In the genomic region with DNA sequence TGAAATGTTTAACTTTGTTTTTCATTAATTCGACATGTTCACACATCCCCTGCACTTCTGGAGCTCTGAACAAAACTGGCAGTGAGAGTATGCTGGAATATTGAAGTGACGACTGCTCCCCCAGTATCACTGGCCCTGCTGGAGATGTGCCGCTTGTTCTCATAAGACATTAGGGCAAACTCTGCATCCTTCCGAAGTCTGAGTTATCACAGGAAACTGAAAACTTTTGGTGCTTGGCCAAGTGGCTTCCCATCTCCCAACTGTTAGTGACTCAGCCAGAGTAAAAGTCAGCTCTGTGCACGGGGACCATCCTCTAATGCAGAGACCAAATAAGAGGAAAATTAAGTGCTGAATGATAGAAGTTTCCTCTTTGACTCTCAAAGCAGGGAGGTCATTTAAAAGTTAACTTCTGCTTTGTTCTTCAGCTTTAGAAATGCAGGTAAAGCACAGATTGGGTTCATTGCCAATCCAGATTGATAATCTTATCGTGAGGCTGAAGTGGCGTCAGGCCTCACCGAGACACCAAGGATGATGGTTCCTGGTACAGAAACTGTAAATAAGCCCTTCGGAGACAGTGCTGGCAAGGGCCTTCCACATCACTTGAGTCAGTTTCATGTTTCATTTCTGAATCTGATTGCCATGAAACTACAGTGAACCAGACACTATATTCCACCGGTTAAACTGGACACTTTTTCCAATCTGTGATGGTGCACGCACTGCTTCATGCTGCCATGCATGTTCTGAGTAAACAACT, we compare ENCODE assay signal across 11 cellular contexts.
DNase-seq lines count a peak whose midpoint lies in the region; ATAC-seq and TF ChIP-seq lines count a peak whose summit lies in the region.
"Had no signal": no experiment of that assay in that cellular context is flagged by ENCODE, and none has a peak within 500 bp of the region (broad histone marks: within the 10 kb centered on the region; RNA-seq: fewer than 3 reads in every experiment).

No MANE protein-coding gene starts in this region.

- H3K36me3 ChIP-seq in gastroesophageal sphincter = no peaks in the 10 kb centered on the region

- DNase-seq in G401 (ENCODE audit: low spot score) (peak; percentile 29), skeletal muscle cell (ENCODE audit: low read depth) (peak; percentile 71), SW480 (ENCODE audit: low spot score) (no peak)
- no peak for DNase-seq in stimulated activated naive CD8-positive, alpha-beta T cell treated with anti-CD3 and anti-CD28 coated beads, Interleukin-15, Interleukin-2, amounts not matched to agents 100 U/mL and 50 U/mL, for 24 hours
- DNase-seq: activated naive CD8-positive, alpha-beta T cell treated with anti-CD3 and anti-CD28 coated beads for 36 hours; NCI-H345 had no signal

- H3K4me1 ChIP-seq in gastroesophageal sphincter = peaks cover 3 to 16% (median 4%) of the 10 kb centered on the region in 3 donors

- in situ Hi-C loops in G401 (cut with HindIII; ENCODE audit: low sequenced_read_pairs) = no loop called here

- 22 to 29% methylated on average over 7 to 8 of the region's 11 CpGs for WGBS in gastroesophageal sphincter (ENCODE audit: low coverage in 1 of 2), 2 donors

- H3K27ac ChIP-seq in gastroesophageal sphincter = no peak overlapping the region

- H3K9me3 ChIP-seq in gastroesophageal sphincter = no peaks in the 10 kb centered on the region

- peak; percentile 94 for ATAC-seq in SK-N-SH treated with all-trans-retinoic acid at 6 μM for 48 hours
- ATAC-seq in gastroesophageal sphincter = peak; percentile 25
- no peak for ATAC-seq in GM19023 (IDR thresholded peaks at IDR 0.05; ENCODE audit: unreplicated experiment)
- no peak for ATAC-seq in HG02763 (IDR thresholded peaks at IDR 0.05; ENCODE audit: unreplicated experiment)
- ATAC-seq in stimulated activated naive CD8-positive, alpha-beta T cell treated with anti-CD3 and anti-CD28 coated beads, Interleukin-15, Interleukin-2, amounts not matched to agents 100 U/mL and 50 U/mL, for 24 hours = no peak
- ATAC-seq: WTC11 had no signal

- no peak for TF ChIP-seq EP300 in gastroesophageal sphincter (IDR thresholded peaks at IDR 0.05)

- H3K4me3 ChIP-seq in gastroesophageal sphincter (no peak overlapping the region), skeletal muscle cell (ENCODE audit: low read depth, low read length) (no peak overlapping the region)

- peak in 1 of 4 experiments; percentile 6 for TF ChIP-seq CTCF in gastroesophageal sphincter (IDR thresholded peaks at IDR 0.05)

- no peaks in the 10 kb centered on the region for H3K27me3 ChIP-seq in gastroesophageal sphincter

- TF ChIP-seq POLR2A in gastroesophageal sphincter (IDR thresholded peaks at IDR 0.05) = no peak

TF ChIP-seq in SK-N-SH treated with all-trans-retinoic acid at 6 μM for 48 hours, 23 proteins besides CTCF, POLR2A, EP300 and RAD21:
- TF ChIP-seq, protein P1, sequence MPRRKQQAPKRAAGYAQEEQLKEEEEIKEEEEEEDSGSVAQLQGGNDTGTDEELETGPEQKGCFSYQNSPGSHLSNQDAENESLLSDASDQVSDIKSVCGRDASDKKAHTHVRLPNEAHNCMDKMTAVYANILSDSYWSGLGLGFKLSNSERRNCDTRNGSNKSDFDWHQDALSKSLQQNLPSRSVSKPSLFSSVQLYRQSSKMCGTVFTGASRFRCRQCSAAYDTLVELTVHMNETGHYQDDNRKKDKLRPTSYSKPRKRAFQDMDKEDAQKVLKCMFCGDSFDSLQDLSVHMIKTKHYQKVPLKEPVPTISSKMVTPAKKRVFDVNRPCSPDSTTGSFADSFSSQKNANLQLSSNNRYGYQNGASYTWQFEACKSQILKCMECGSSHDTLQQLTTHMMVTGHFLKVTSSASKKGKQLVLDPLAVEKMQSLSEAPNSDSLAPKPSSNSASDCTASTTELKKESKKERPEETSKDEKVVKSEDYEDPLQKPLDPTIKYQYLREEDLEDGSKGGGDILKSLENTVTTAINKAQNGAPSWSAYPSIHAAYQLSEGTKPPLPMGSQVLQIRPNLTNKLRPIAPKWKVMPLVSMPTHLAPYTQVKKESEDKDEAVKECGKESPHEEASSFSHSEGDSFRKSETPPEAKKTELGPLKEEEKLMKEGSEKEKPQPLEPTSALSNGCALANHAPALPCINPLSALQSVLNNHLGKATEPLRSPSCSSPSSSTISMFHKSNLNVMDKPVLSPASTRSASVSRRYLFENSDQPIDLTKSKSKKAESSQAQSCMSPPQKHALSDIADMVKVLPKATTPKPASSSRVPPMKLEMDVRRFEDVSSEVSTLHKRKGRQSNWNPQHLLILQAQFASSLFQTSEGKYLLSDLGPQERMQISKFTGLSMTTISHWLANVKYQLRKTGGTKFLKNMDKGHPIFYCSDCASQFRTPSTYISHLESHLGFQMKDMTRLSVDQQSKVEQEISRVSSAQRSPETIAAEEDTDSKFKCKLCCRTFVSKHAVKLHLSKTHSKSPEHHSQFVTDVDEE (CRISPR knock-in tag; IDR thresholded peaks at IDR 0.05) = no peak
- TF ChIP-seq OSR1 (CRISPR knock-in tag; IDR thresholded peaks at IDR 0.05) = no peak
- TF ChIP-seq ISL1 (CRISPR knock-in tag; IDR thresholded peaks at IDR 0.05) = no peak
- no peak for TF ChIP-seq SNAI2 (CRISPR knock-in tag; IDR thresholded peaks at IDR 0.05)
- TF ChIP-seq, protein P2, sequence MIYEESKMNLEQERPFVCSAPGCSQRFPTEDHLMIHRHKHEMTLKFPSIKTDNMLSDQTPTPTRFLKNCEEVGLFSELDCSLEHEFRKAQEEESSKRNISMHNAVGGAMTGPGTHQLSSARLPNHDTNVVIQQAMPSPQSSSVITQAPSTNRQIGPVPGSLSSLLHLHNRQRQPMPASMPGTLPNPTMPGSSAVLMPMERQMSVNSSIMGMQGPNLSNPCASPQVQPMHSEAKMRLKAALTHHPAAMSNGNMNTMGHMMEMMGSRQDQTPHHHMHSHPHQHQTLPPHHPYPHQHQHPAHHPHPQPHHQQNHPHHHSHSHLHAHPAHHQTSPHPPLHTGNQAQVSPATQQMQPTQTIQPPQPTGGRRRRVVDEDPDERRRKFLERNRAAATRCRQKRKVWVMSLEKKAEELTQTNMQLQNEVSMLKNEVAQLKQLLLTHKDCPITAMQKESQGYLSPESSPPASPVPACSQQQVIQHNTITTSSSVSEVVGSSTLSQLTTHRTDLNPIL (CRISPR knock-in tag; IDR thresholded peaks at IDR 0.05; ENCODE audit: low read depth) = no peak
- no peak for TF ChIP-seq CSDC2 (CRISPR knock-in tag; IDR thresholded peaks at IDR 0.05)
- TF ChIP-seq ZFP3 (CRISPR knock-in tag; IDR thresholded peaks at IDR 0.05) = no peak
- TF ChIP-seq, protein P3, sequence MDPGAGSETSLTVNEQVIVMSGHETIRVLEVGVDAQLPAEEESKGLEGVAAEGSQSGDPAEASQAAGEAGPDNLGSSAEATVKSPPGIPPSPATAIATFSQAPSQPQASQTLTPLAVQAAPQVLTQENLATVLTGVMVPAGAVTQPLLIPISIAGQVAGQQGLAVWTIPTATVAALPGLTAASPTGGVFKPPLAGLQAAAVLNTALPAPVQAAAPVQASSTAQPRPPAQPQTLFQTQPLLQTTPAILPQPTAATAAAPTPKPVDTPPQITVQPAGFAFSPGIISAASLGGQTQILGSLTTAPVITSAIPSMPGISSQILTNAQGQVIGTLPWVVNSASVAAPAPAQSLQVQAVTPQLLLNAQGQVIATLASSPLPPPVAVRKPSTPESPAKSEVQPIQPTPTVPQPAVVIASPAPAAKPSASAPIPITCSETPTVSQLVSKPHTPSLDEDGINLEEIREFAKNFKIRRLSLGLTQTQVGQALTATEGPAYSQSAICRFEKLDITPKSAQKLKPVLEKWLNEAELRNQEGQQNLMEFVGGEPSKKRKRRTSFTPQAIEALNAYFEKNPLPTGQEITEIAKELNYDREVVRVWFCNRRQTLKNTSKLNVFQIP (CRISPR knock-in tag; IDR thresholded peaks at IDR 0.05; ENCODE audit: borderline replicate concordance, low read depth) = no peak
- no peak for TF ChIP-seq ZC3H10 (CRISPR knock-in tag; IDR thresholded peaks at IDR 0.05)
- TF ChIP-seq ESRRG (CRISPR knock-in tag; IDR thresholded peaks at IDR 0.05) = no peak

Comparison
In these comparisons a context has a peak if more than half of its experiments do, and no peak if none do; other contexts are left out.
1. DNase-seq: peak in G401 (single experiment) and skeletal muscle cell (single experiment); none in SW480 (single experiment) and stimulated activated naive CD8-positive, alpha-beta T cell treated with anti-CD3 and anti-CD28 coated beads, Interleukin-15, Interleukin-2, amounts not matched to agents 100 U/mL and 50 U/mL, for 24 hours (single experiment).
2. ATAC-seq: peak in SK-N-SH treated with all-trans-retinoic acid at 6 μM for 48 hours (single experiment) and gastroesophageal sphincter (single experiment); none in GM19023 (single experiment), HG02763 (single experiment) and stimulated activated naive CD8-positive, alpha-beta T cell treated with anti-CD3 and anti-CD28 coated beads, Interleukin-15, Interleukin-2, amounts not matched to agents 100 U/mL and 50 U/mL, for 24 hours (single experiment).